1 cellular context compared by ENCODE assay signal in genomic region chr10:10642741-10643280, GRCh38.
TF ChIP-seq lines count a peak whose summit lies in the region.

No MANE protein-coding gene starts in this region.

TF ChIP-seq in IMR-90, 13 proteins besides CTCF, POLR2A, EP300 and RAD21 (continued from another document):
- TF ChIP-seq ELK1 (IDR thresholded peaks at IDR 0.05; ENCODE audit: borderline replicate concordance, low read depth, low read length): no peak
- no peak for TF ChIP-seq SMC3 (IDR thresholded peaks at IDR 0.05; ENCODE audit: low read depth, low read length)
- TF ChIP-seq FOS (IDR thresholded peaks at IDR 0.05; ENCODE audit: low read depth, low read length): no peak
- TF ChIP-seq CHD1 (IDR thresholded peaks at IDR 0.05; ENCODE audit: low read depth, low read length): no peak
- TF ChIP-seq NFE2L2 (IDR thresholded peaks at IDR 0.05; ENCODE audit: low read depth, low read length): no peak
- no peak for TF ChIP-seq MAZ (IDR thresholded peaks at IDR 0.05; ENCODE audit: borderline replicate concordance, low read depth, low read length)
- TF ChIP-seq BHLHE40 (IDR thresholded peaks at IDR 0.05; ENCODE audit: low read depth, low read length): no peak
- TF ChIP-seq USF2 (IDR thresholded peaks at IDR 0.05; ENCODE audit: low read depth, low read length): no peak
- TF ChIP-seq CEBPB (IDR thresholded peaks at IDR 0.05; ENCODE audit: low read depth, low read length): no peak
